In the genomic region with DNA sequence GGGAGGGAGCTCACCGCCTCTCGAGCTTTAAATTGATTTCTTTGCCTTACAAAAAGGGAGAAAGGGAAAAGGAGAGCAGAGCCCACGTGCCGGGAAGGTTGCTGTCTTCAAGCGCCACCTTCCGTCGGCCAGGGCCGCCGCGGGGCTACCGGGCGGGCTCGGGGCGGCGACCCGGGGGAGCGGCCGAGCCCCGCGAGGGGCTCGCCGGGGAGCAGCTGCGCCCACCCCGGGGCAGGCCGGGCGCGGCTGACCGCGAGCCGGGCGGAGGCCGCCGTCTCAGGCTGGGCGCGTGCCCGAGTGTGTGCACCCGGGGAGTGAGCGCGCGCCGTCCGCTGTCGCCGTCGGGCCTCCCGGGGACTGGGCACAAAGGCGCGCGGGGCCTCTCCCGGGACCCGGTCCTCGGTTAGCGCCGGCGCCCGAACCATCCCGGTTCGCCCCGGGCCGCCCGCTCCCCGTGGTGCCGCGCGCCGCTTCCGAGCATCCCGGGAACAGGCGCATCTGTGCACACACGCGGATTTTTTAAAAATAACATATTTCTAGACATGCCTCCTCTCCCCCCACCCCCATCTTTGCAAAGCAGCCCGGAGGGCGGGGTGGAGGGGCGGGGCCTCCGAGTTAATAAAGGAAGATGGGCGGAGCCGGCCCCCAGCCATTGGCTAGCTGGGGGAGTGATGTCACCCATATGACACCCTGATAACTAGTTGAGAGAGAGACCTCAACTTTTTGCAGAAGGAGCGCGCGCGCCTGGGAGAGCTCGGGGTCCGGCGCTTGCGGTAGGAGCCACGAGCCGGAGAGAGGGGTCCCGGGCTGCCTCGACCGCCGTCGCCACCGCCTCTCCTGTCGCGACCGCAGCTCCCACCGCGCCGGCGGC, we compare ENCODE assay signal across 9 cellular contexts. TPM values are rescaled to one million over a fixed set of nuclear protein-coding genes. Genes with fewer than 3 reads are reported as not detected.
A peak's percentile ranks its signal among the peaks of the same experiment; 100 is the strongest.
DNase-seq lines count a peak whose midpoint lies in the region; ATAC-seq and TF ChIP-seq lines count a peak whose summit lies in the region.
"Had no signal": no experiment of that assay in that cellular context is flagged by ENCODE, and none has a peak within 500 bp of the region (broad histone marks: within the 10 kb centered on the region; RNA-seq: fewer than 3 reads in every experiment).

A gene (plus strand): TSS at position 726 of the 871 bp plus-strand sequence. CDS start 338 bp downstream, outside the sequence.

- no peak within 1 kb of the TSS for H3K4me3 ChIP-seq in PC-9

- H4K20me1 ChIP-seq in PC-9 (ENCODE audit: insufficient read depth) = no peaks in the 10 kb centered on the region

- no peaks in the 10 kb centered on the region for H3K36me3 Mint-ChIP-seq in activated T-cell treated with anti-CD3 and anti-CD28 coated beads, Interleukin-2, amount 50 U/mL, for 24 hours (ENCODE audit: low read depth)
- peaks cover 1% of the 10 kb centered on the region for H3K36me3 Mint-ChIP-seq in activated CD8-positive, alpha-beta T cell treated with anti-CD3 and anti-CD28 coated beads for 36 hours (ENCODE audit: low read depth)

- no peaks in the 10 kb centered on the region for H3K9me3 ChIP-seq in PC-9 (ENCODE audit: insufficient read depth, low read depth)

- H3K27ac Mint-ChIP-seq in activated T-cell treated with anti-CD3 and anti-CD28 coated beads, Interleukin-2, amount 50 U/mL, for 24 hours = peak within 1 kb of the TSS; percentile 68
- no peak within 1 kb of the TSS for H3K27ac Mint-ChIP-seq in activated CD8-positive, alpha-beta T cell treated with anti-CD3 and anti-CD28 coated beads for 36 hours

- no peaks in the 10 kb centered on the region for H3K36me3 ChIP-seq in PC-9 (ENCODE audit: low read depth)

- peaks cover 71% of the 10 kb centered on the region for H3K27me3 Mint-ChIP-seq in activated T-cell treated with anti-CD3 and anti-CD28 coated beads, Interleukin-2, amount 50 U/mL, for 24 hours
- H3K27me3 Mint-ChIP-seq in activated CD8-positive, alpha-beta T cell treated with anti-CD3 and anti-CD28 coated beads for 36 hours = peaks cover 54% of the 10 kb centered on the region

- ATAC-seq in activated CD8-positive, alpha-beta T cell treated with anti-CD3 and anti-CD28 coated beads for 36 hours = peak; percentile 42
- ATAC-seq in GM19035 (IDR thresholded peaks at IDR 0.05; ENCODE audit: unreplicated experiment) = no peak
- ATAC-seq in HG02623 (IDR thresholded peaks at IDR 0.05; ENCODE audit: unreplicated experiment) = no peak

- intact Hi-C loops in activated CD8-positive, alpha-beta T cell treated with anti-CD3 and anti-CD28 coated beads for 36 hours (cut with micrococcal nuclease) = no loop called here
- intact Hi-C loops in PC-9 (cut with micrococcal nuclease; ENCODE audit: unreplicated experiment) = no loop called here

- peaks cover 18% of the 10 kb centered on the region for H3K4me1 Mint-ChIP-seq in activated T-cell treated with anti-CD3 and anti-CD28 coated beads, Interleukin-2, amount 50 U/mL, for 24 hours (ENCODE audit: low read depth)
- peaks cover 12% of the 10 kb centered on the region for H3K4me1 Mint-ChIP-seq in activated CD8-positive, alpha-beta T cell treated with anti-CD3 and anti-CD28 coated beads for 36 hours (ENCODE audit: low read depth)

- H3K4me2 ChIP-seq in PC-9 = no peak within 1 kb of the TSS

- no peaks in the 10 kb centered on the region for H3K9me2 ChIP-seq in PC-9 (ENCODE audit: insufficient read depth)

- no peak within 1 kb of the TSS for H2AFZ ChIP-seq in PC-9

- H3K27me3 ChIP-seq in PC-9 (ENCODE audit: insufficient read depth, low read depth) = no peaks in the 10 kb centered on the region

- BruUV-seq in PC-9 (replicated peaks; lab: Mats Ljungman, UMichigan) = no TSS peak

- no peak within 1 kb of the TSS for H3K4me3 Mint-ChIP-seq in activated T-cell treated with anti-CD3 and anti-CD28 coated beads, Interleukin-2, amount 50 U/mL, for 24 hours
- peak within 1 kb of the TSS; percentile 19 for H3K4me3 Mint-ChIP-seq in activated CD8-positive, alpha-beta T cell treated with anti-CD3 and anti-CD28 coated beads for 36 hours

- CTCF ChIA-PET in activated CD8-positive, alpha-beta T cell treated with anti-CD3 and anti-CD28 coated beads for 36 hours (lab: Charles Lee) = no interaction called here
- CTCF ChIA-PET in PC-9 (lab: Charles Lee) = no interaction called here

- no peak for DNase-seq in activated T-cell treated with anti-CD3 and anti-CD28 coated beads, Interleukin-2, amount 50 U/mL, for 24 hours
- DNase-seq in activated T-cell treated with anti-CD3 and anti-CD28 coated beads for 4 hours = no peak
- peak; percentile 17 for DNase-seq in activated CD8-positive, alpha-beta T cell treated with anti-CD3 and anti-CD28 coated beads for 36 hours
- DNase-seq in hepatic stellate cell (ENCODE audit: low spot score) = peak; percentile 43
- peak; percentile 95 for DNase-seq in smooth muscle cell of the brain vasculature (ENCODE audit: low read depth, low spot score)
- DNase-seq in PC-9 = no peak

- H3K9me3 Mint-ChIP-seq in activated T-cell treated with anti-CD3 and anti-CD28 coated beads, Interleukin-2, amount 50 U/mL, for 24 hours = peaks cover 4% of the 10 kb centered on the region
- no peaks in the 10 kb centered on the region for H3K9me3 Mint-ChIP-seq in activated CD8-positive, alpha-beta T cell treated with anti-CD3 and anti-CD28 coated beads for 36 hours

- no peak within 1 kb of the TSS for H3K27ac ChIP-seq in PC-9

- H3F3A ChIP-seq in PC-9 (ENCODE audit: insufficient read depth, low read depth) = no peaks in the 10 kb centered on the region

- no peaks in the 10 kb centered on the region for H3K4me1 ChIP-seq in PC-9 (replicated peaks; ENCODE audit: insufficient read depth)

- POLR2A ChIA-PET in activated CD8-positive, alpha-beta T cell treated with anti-CD3 and anti-CD28 coated beads for 36 hours (lab: Charles Lee) = no interaction called here
- POLR2A ChIA-PET in PC-9 (lab: Charles Lee; ENCODE audit: unreplicated experiment) = no interaction called here

- no peak for TF ChIP-seq CTCF in activated CD8-positive, alpha-beta T cell treated with anti-CD3 and anti-CD28 coated beads for 36 hours (IDR thresholded peaks at IDR 0.05)
- TF ChIP-seq CTCF in PC-9 (conservative IDR thresholded peaks at IDR 0.05) = no peak

- no peaks in the 10 kb centered on the region for H3K79me2 ChIP-seq in PC-9 (ENCODE audit: low read depth)

RNA-seq across cellular contexts. Expression of the gene that starts here (rescaled TPM):
- not detected for total RNA-seq in activated CD8-positive, alpha-beta T cell treated with anti-CD3 and anti-CD28 coated beads for 36 hours
- total RNA-seq in PC-9 (2021) = not detected in 2 replicates
- total RNA-seq: pulmonary artery endothelial cell had no signal

Comparison
In these comparisons a context has a peak if more than half of its experiments do, and no peak if none do; other contexts are left out.
1. Peak in DNase-seq and ATAC-seq in activated CD8-positive, alpha-beta T cell treated with anti-CD3 and anti-CD28 coated beads for 36 hours; RNA of the gene not detected or under 1 TPM.
2. DNase-seq: peak in hepatic stellate cell (single experiment) and smooth muscle cell of the brain vasculature (single experiment); none in activated T-cell treated with anti-CD3 and anti-CD28 coated beads, Interleukin-2, amount 50 U/mL, for 24 hours (single experiment), activated T-cell treated with anti-CD3 and anti-CD28 coated beads for 4 hours (single experiment) and PC-9 (0 of 2).